8 cellular contexts compared by ENCODE assay signal in the genomic region with DNA sequence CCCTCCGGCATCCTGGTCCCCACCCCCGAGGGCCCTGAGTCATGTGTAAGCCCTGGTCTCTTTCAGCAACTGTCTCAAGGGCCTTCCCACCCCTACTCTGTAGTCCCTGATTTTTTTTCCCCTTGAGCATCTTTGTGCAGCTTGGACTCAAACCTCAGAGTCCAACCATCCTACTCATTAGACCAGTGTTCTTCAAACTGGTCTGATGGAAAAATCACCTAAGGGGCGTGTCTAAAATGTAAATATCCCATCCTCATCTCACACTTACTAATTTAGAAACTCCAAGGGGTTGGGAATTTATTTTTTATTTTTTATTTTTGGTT. TPM values are rescaled to one million over a fixed set of nuclear protein-coding genes. Genes with fewer than 3 reads are reported as not detected.
DNase-seq lines count a peak whose midpoint lies in the region; ATAC-seq, FAIRE-seq and TF ChIP-seq lines count a peak whose summit lies in the region.

No MANE protein-coding gene starts in this region.

- H3K4me2 ChIP-seq in astrocyte (ENCODE audit: low read length): peak overlapping the region; percentile 90

- H3K36me3 ChIP-seq in BE2C (peaks cover 22% of the 10 kb centered on the region), astrocyte (ENCODE audit: insufficient read depth, low read length) (no peaks in the 10 kb centered on the region), mesodermal cell (ENCODE audit: control insufficient read depth, insufficient read depth, low read length) (peaks cover 32% of the 10 kb centered on the region), aorta (ENCODE audit: control insufficient read depth in 1 of 2, insufficient read depth in 2 of 2, low read length in 1 of 2) (peaks cover 0 to 2% of the 10 kb centered on the region in 2 donors)

- peak overlapping the region; percentile 82 for H2AFZ ChIP-seq in astrocyte (ENCODE audit: low read depth, low read length)

- WGBS in mesodermal cell (ENCODE audit: insufficient coverage in 2 of 2), 2 experiments: 0% methylated on average over 2 of the region's 3 CpGs
- WGBS in aorta, 2 donors: 1 to 3% methylated on average over 3 of the region's 3 CpGs

- H3K9me3 Mint-ChIP-seq in astrocyte (ENCODE audit: unreplicated experiment): no peaks in the 10 kb centered on the region

- peaks cover 5% of the 10 kb centered on the region for H3K36me3 Mint-ChIP-seq in astrocyte (ENCODE audit: low read depth, unreplicated experiment)

- no peaks in the 10 kb centered on the region for H3K9me3 ChIP-seq in BE2C
- no peaks in the 10 kb centered on the region for H3K9me3 ChIP-seq in astrocyte (ENCODE audit: insufficient read depth, low read depth, low read length)
- no peaks in the 10 kb centered on the region for H3K9me3 ChIP-seq in mesodermal cell (ENCODE audit: control insufficient read depth, low read length)
- no peaks in the 10 kb centered on the region for H3K9me3 ChIP-seq in aorta (ENCODE audit: control insufficient read depth, low read length)

- H3K27ac Mint-ChIP-seq in astrocyte (ENCODE audit: unreplicated experiment): peak overlapping the region; percentile 97

- H3K4me1 ChIP-seq in BE2C (peaks cover 3% of the 10 kb centered on the region; the same call in 1 of the 2 replicates), astrocyte (ENCODE audit: insufficient read depth, low read length) (peaks cover 14% of the 10 kb centered on the region), mesodermal cell (ENCODE audit: control insufficient read depth, insufficient read depth, low read length, poor library complexity, severe bottlenecking) (peaks cover 4% of the 10 kb centered on the region), aorta (ENCODE audit: control insufficient read depth in 1 of 2, insufficient read depth in 2 of 2, low read length in 2 of 2) (no peaks in the 10 kb centered on the region)

- peak; percentile 52 for FAIRE-seq in astrocyte (lab: Jason Lieb, UNC)

- no peak for TF ChIP-seq CTCF in BE2C (IDR thresholded peaks at IDR 0.05; ENCODE audit: low read depth, low read length)
- no peak for TF ChIP-seq CTCF in astrocyte (IDR thresholded peaks at IDR 0.05; ENCODE audit: insufficient read depth, low read depth, low read length)
- TF ChIP-seq CTCF in GM13977 (IDR thresholded peaks at IDR 0.05; ENCODE audit: extremely low read depth, insufficient read depth, missing control alignments): no peak

- H3K27me3 ChIP-seq in BE2C (no peaks in the 10 kb centered on the region), astrocyte (ENCODE audit: insufficient read depth, low read length) (no peaks in the 10 kb centered on the region), aorta (ENCODE audit: control insufficient read depth in 1 of 2, insufficient read depth in 2 of 2, low read length in 1 of 2) (no peaks in the 10 kb centered on the region)

- H3K9ac ChIP-seq in astrocyte (ENCODE audit: low read length): peak overlapping the region; percentile 93

- ATAC-seq in HG02852 (IDR thresholded peaks at IDR 0.05; ENCODE audit: unreplicated experiment): peak; percentile 22
- ATAC-seq in aorta (ENCODE audit: low FRiP score): no peak

- peaks cover 14% of the 10 kb centered on the region for H4K20me1 ChIP-seq in astrocyte (ENCODE audit: insufficient read depth, low read length)

- peak overlapping the region; percentile 79 for H3K4me3 ChIP-seq in BE2C (ENCODE audit: low read depth, low read length)
- peak overlapping the region; percentile 78 for H3K4me3 ChIP-seq in astrocyte (ENCODE audit: insufficient read depth, low read depth, low read length)
- peak overlapping the region; percentile 64 for H3K4me3 ChIP-seq in mesodermal cell (ENCODE audit: extremely low read depth, insufficient read depth, low read length, poor library complexity, severe bottlenecking)
- H3K4me3 ChIP-seq in aorta (ENCODE audit: low read length in 2 of 2): peak overlapping the region; percentile 15 to 44

- intact Hi-C loops in aorta (cut with DNase I): loop anchor here (2.0 to 5.0 kb wide), 3 partner anchors 36 to 96 kb away; no protein-coding TSS in a partner anchor

- H3K79me2 ChIP-seq in astrocyte (ENCODE audit: insufficient read depth, low read length): peaks cover 32% of the 10 kb centered on the region

- DNase-seq in BE2C (no peak), astrocyte (ENCODE audit: low read depth) (peak; percentile 80), aorta (no peak), GF-D8 (lab: John Stamatoyannopoulos, UW) (no peak), GM13977 (ENCODE audit: low spot score) (no peak)
- no peak for DNase-seq in stimulated activated naive CD4-positive, alpha-beta T cell (lab: John Stamatoyannopoulos, UW)

- in situ Hi-C loops in GM13977 (cut with MboI; ENCODE audit: low pct_unique_long_range_greater_than_20kb, low sequenced_read_pairs, unreplicated experiment): no loop called here

- no peaks in the 10 kb centered on the region for H3K27me3 Mint-ChIP-seq in astrocyte (ENCODE audit: low read depth, unreplicated experiment)

- H3K4me3 Mint-ChIP-seq in astrocyte (ENCODE audit: unreplicated experiment): peak overlapping the region; percentile 97

- H3K4me1 Mint-ChIP-seq in astrocyte (ENCODE audit: low read depth, unreplicated experiment): peaks cover 12% of the 10 kb centered on the region

- H3K27ac ChIP-seq in astrocyte (ENCODE audit: low read depth, low read length): peak overlapping the region; percentile 95
- H3K27ac ChIP-seq in mesodermal cell (ENCODE audit: low read depth, low read length, severe bottlenecking): peak overlapping the region; percentile 97
- H3K27ac ChIP-seq in aorta (ENCODE audit: low read depth in 1 of 2, low read length in 2 of 2): peak overlapping the region in 1 of 2 donors; percentile 54

RNA-seq across cellular contexts. Expression of a gene that starts 0.6 kb away (rescaled TPM):
- polyA plus RNA-seq in BE2C (2012; ENCODE audit: insufficient read depth, insufficient read length, low read depth): 92.3 TPM
- 94.5 and 98.5 TPM in 2 replicates for total RNA-seq in astrocyte
- 113 TPM for polyA plus RNA-seq in mesodermal cell (2013, experiment 1 of 2)
- 95.1 TPM for polyA plus RNA-seq in mesodermal cell (2013, experiment 2 of 2)
- 10 to 100 TPM; 30.3 to 32.5 TPM for total RNA-seq in aorta
- polyA plus RNA-seq in aorta: 10 to 100 TPM; 22.7 to 40.0 TPM

RNA-seq across cellular contexts. Expression of a gene that starts 4.7 kb away (rescaled TPM):
- 48.8 TPM for polyA plus RNA-seq in BE2C (2012; ENCODE audit: insufficient read depth, insufficient read length, low read depth)
- total RNA-seq in astrocyte (77.0 and 90.5 TPM in 2 replicates), aorta (10 to 100 TPM; 36.9 to 43.4 TPM)
- 56.3 TPM for polyA plus RNA-seq in mesodermal cell (2013, experiment 1 of 2)
- 60.4 TPM for polyA plus RNA-seq in mesodermal cell (2013, experiment 2 of 2)
- 10 to 100 TPM; 19.0 to 19.8 TPM for polyA plus RNA-seq in aorta

RNA-seq across cellular contexts. Expression of a gene that starts 52.3 kb away (rescaled TPM):
- polyA plus RNA-seq in BE2C (2012; ENCODE audit: insufficient read depth, insufficient read length, low read depth): 179 TPM
- total RNA-seq in astrocyte: 18.7 and 21.6 TPM in 2 replicates
- polyA plus RNA-seq in mesodermal cell (2013, experiment 1 of 2): 93.2 TPM
- 80.8 TPM for polyA plus RNA-seq in mesodermal cell (2013, experiment 2 of 2)
- total RNA-seq in aorta: 10 to 100 TPM; 69.7 to 82.6 TPM
- 10 to 100 TPM; 28.9 to 83.4 TPM for polyA plus RNA-seq in aorta

RNA-seq across cellular contexts. Expression of a gene that starts 56.4 kb away (rescaled TPM):
- 67.5 TPM for polyA plus RNA-seq in BE2C (2012; ENCODE audit: insufficient read depth, insufficient read length, low read depth)
- 17.1 and 21.8 TPM in 2 replicates for total RNA-seq in astrocyte
- 31.5 TPM for polyA plus RNA-seq in mesodermal cell (2013, experiment 1 of 2)
- polyA plus RNA-seq in mesodermal cell (2013, experiment 2 of 2): 29.6 TPM
- 10 to 100 TPM; 15.2 to 16.7 TPM for total RNA-seq in aorta
- 10 to 100 TPM; 21.5 to 25.0 TPM for polyA plus RNA-seq in aorta
